Comparison of ENCODE assay signal across 8 cellular contexts in the genomic region with DNA sequence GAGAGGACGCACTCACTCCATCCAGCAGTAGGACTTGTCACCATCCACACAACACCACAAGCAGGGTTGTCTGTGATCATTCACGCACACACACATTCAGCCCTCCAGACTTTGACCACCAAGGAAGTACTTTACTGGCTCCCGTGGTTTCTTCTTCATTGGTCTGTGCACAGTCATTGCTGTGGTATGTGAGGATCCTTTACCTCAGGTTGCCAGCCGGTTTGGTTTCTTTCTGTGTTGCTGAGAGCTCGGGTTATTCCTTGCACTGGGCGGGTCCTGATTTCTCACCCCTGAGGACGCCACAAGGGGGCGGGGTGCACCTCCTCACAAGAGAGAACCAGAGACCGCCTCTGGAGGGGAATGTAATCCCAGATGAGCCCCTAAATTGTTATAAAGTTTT. TPM values are rescaled to one million over a fixed set of nuclear protein-coding genes. Genes with fewer than 3 reads are reported as not detected.
A peak's percentile ranks its signal among the peaks of the same experiment; 100 is the strongest.
DNase-seq lines count a peak whose midpoint lies in the region; TF ChIP-seq lines count a peak whose summit lies in the region.
"Had no signal": no experiment of that assay in that cellular context is flagged by ENCODE, and none has a peak within 500 bp of the region (broad histone marks: within the 10 kb centered on the region; RNA-seq: fewer than 3 reads in every experiment).

No MANE protein-coding gene starts in this region.

- DNase-seq in GM12865 (ENCODE audit: low read depth) (peak; percentile 37), LHCN-M2 (ENCODE audit: low read depth) (peak; percentile 74), astrocyte of the cerebellum (ENCODE audit: low read depth) (peak; percentile 55), myocyte (ENCODE audit: low read depth) (peak; percentile 71), NCI-H2107 (lab: John Stamatoyannopoulos, UW) (no peak), HPDE6-E6E7 (ENCODE audit: extremely low spot score) (no peak), Peyer's patch (no peak)
- DNase-seq: psoas muscle had no signal

- H3K27ac ChIP-seq in Peyer's patch: no peak overlapping the region
- H3K27ac ChIP-seq: psoas muscle had no signal

- no peaks in the 10 kb centered on the region for H3K9me3 ChIP-seq in Peyer's patch
- H3K9me3 ChIP-seq: psoas muscle had no signal

- no peaks in the 10 kb centered on the region for H3K36me3 ChIP-seq in Peyer's patch

- no peak for TF ChIP-seq POLR2A in Peyer's patch (IDR thresholded peaks at IDR 0.05)

- no peak overlapping the region for H3K4me3 ChIP-seq in GM12865 (ENCODE audit: low read depth, low read length)
- H3K4me3 ChIP-seq in astrocyte of the cerebellum (ENCODE audit: low read depth, low read length): no peak overlapping the region
- no peak overlapping the region for H3K4me3 ChIP-seq in Peyer's patch
- H3K4me3 ChIP-seq: psoas muscle had no signal

- in situ Hi-C loops in astrocyte of the cerebellum (cut with HindIII; ENCODE audit: low sequenced_read_pairs): no loop called here

- H3K27me3 ChIP-seq in Peyer's patch: no peaks in the 10 kb centered on the region

- peak; percentile 14 for TF ChIP-seq CTCF in GM12865 (IDR thresholded peaks at IDR 0.05; ENCODE audit: insufficient read depth, low read depth, low read length, missing control alignments)
- TF ChIP-seq CTCF in astrocyte of the cerebellum (IDR thresholded peaks at IDR 0.05; ENCODE audit: low read depth, low read length, missing control alignments): no peak
- no peak for TF ChIP-seq CTCF in Peyer's patch (IDR thresholded peaks at IDR 0.05)

- no peaks in the 10 kb centered on the region for H3K4me1 ChIP-seq in Peyer's patch
- H3K4me1 ChIP-seq: psoas muscle had no signal

RNA-seq across cellular contexts. Expression of a gene that starts 11.2 kb away (rescaled TPM):
- total RNA-seq in LHCN-M2 (2014; rRNA removed) (12.3 and 13.3 TPM in 2 replicates), myocyte (10.9 and 16.7 TPM in 2 replicates), Peyer's patch (10 to 100 TPM in 3 of 4 donors, 1 to 10 TPM in 1; 3.3 to 20.7 (median 12.4) TPM)
- polyA plus RNA-seq in LHCN-M2 (2012): 5.4 TPM
- 7.4 TPM for polyA plus RNA-seq in myocyte (2012)

Comparison
In these comparisons a context has a peak if more than half of its experiments do, and no peak if none do; other contexts are left out.
1. DNase-seq: peak in GM12865 (single experiment), LHCN-M2 (single experiment), astrocyte of the cerebellum (single experiment) and myocyte (single experiment); none in NCI-H2107 (single experiment), HPDE6-E6E7 (single experiment) and Peyer's patch (0 of 3).